Comparison of ENCODE assay signal across 10 cellular contexts in genomic region chr6:165774903-165775608, GRCh38.
DNase-seq lines count a peak whose midpoint lies in the region; ATAC-seq, FAIRE-seq and TF ChIP-seq lines count a peak whose summit lies in the region.
"Had no signal": no experiment of that assay in that cellular context is flagged by ENCODE, and none has a peak within 500 bp of the region (broad histone marks: within the 10 kb centered on the region; RNA-seq: fewer than 3 reads in every experiment).

No MANE protein-coding gene starts in this region.

- FAIRE-seq in GM12891 (lab: Jason Lieb, UNC) (peak; percentile 5), H54 (lab: Jason Lieb, UNC) (no peak)

- no peaks in the 10 kb centered on the region for H3K4me1 ChIP-seq in mesodermal cell (ENCODE audit: control insufficient read depth, insufficient read depth, low read length, poor library complexity, severe bottlenecking)

- no peaks in the 10 kb centered on the region for H3K9me3 ChIP-seq in mesodermal cell (ENCODE audit: control insufficient read depth, low read length)

- DNase-seq in GM12891 (ENCODE audit: insufficient read length, low spot score) (no peak), NCI-H2196 (lab: John Stamatoyannopoulos, UW; ENCODE audit: unreplicated experiment) (peak; percentile 84), H54 (ENCODE audit: insufficient read length, low spot score) (no peak), NCI-H187 (lab: John Stamatoyannopoulos, UW) (no peak), DMS79 (lab: John Stamatoyannopoulos, UW) (no peak)
- DNase-seq in effector memory CD8-positive, alpha-beta T cell: no peak
- DNase-seq: activated CD4-positive, CD25-positive, alpha-beta regulatory T cell treated with anti-CD3 and anti-CD28 coated beads, Interleukin-2, amount 50 U/mL, for 72 hours; DND-41 had no signal

- no peaks in the 10 kb centered on the region for H3K36me3 ChIP-seq in mesodermal cell (ENCODE audit: control insufficient read depth, insufficient read depth, low read length)

- WGBS in mesodermal cell (ENCODE audit: insufficient coverage in 2 of 2), 2 experiments: 65 to 68% methylated on average over 10 to 12 of the region's 14 CpGs

- H3K27ac Mint-ChIP-seq in effector memory CD8-positive, alpha-beta T cell: no peak overlapping the region

- ATAC-seq in effector memory CD8-positive, alpha-beta T cell (replicated peaks): peak; percentile 43
- ATAC-seq in GM21360 (IDR thresholded peaks at IDR 0.05; ENCODE audit: unreplicated experiment): no peak

- peaks cover 19 to 41% of the 10 kb centered on the region in 2 donors for H3K27me3 Mint-ChIP-seq in effector memory CD8-positive, alpha-beta T cell

- no peak overlapping the region for H3K4me3 ChIP-seq in mesodermal cell (ENCODE audit: extremely low read depth, insufficient read depth, low read length, poor library complexity, severe bottlenecking)

- H3K36me3 Mint-ChIP-seq in effector memory CD8-positive, alpha-beta T cell (ENCODE audit: insufficient read depth): no peaks in the 10 kb centered on the region

- H3K4me3 Mint-ChIP-seq in effector memory CD8-positive, alpha-beta T cell: no peak overlapping the region

- H3K4me1 Mint-ChIP-seq in effector memory CD8-positive, alpha-beta T cell (ENCODE audit: low read depth in 2 of 2): no peaks in the 10 kb centered on the region

- no peak for TF ChIP-seq POLR2A in GM12891 (IDR thresholded peaks at IDR 0.05; ENCODE audit: low read depth, low read length)
- no peak for TF ChIP-seq POLR2A in H54 (IDR thresholded peaks at IDR 0.05; ENCODE audit: low read depth, low read length)

- no peaks in the 10 kb centered on the region for H3K9me3 Mint-ChIP-seq in effector memory CD8-positive, alpha-beta T cell

- peak overlapping the region; percentile 96 for H3K27ac ChIP-seq in mesodermal cell (ENCODE audit: low read depth, low read length, severe bottlenecking)

TF ChIP-seq in GM12891, 5 proteins besides CTCF, POLR2A, EP300 and RAD21:
- TF ChIP-seq POU2F2 (IDR thresholded peaks at IDR 0.05; ENCODE audit: low read depth, low read length): no peak
- TF ChIP-seq POLR2AphosphoS5 (IDR thresholded peaks at IDR 0.05; ENCODE audit: low read depth, low read length): no peak
- TF ChIP-seq TAF1 (IDR thresholded peaks at IDR 0.05; ENCODE audit: low read depth, low read length): no peak
- no peak for TF ChIP-seq SPI1 (IDR thresholded peaks at IDR 0.05; ENCODE audit: low read depth, low read length)
- TF ChIP-seq PAX5 (IDR thresholded peaks at IDR 0.05; ENCODE audit: insufficient read depth, low read length, severe bottlenecking): no peak
